ENCODE assay signal across 8 cellular contexts in the genomic region with DNA sequence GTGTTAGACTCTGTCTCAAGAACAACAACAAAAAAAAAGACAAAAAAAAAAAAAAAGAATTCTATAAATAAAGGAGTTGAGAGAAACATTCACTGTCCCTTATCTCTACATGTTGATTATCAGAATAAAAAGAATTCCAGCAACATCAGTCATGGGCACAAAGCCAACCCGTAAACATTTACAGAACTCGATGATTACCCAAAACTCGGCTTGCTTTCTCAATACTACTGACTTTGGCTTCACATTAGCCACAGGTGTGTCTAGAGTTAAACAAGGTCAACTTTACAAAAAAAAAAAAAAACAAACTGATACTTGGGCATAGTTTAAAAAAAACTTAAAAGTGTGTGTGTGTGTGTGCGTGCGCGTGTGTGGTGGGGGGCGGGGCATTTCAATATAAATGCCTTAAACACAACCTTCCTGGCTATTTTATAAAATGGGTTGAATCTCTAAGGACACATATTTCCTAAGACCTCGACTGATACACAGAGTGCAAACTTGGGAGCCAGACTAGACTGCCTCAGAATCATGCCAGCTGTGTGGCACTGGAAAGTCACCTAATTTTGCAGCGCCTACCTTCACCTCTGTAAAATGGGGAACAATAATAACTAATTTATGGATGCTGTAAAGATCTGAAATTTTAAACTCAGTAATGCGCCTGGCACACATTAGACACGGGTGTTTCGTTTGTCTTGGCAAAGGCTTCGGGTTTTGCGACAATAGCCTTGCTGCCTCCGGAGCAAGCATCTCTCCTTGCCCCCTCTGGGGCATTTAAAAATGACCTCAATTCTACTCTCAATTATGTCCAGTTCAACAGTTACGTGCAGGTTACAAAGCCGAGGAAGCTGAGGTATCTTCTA. TPM values are rescaled to one million over a fixed set of nuclear protein-coding genes. Genes with fewer than 3 reads are reported as not detected.
DNase-seq lines count a peak whose midpoint lies in the region; ATAC-seq and TF ChIP-seq lines count a peak whose summit lies in the region.

No MANE protein-coding gene starts in this region.

- H3K4me1 Mint-ChIP-seq in chondrocyte (ENCODE audit: low read depth) (peaks cover 36% of the 10 kb centered on the region), memory B cell (peaks cover 18% of the 10 kb centered on the region)

- WGBS in aorta, 2 donors: 8% methylated on average over 17 of the region's 17 CpGs

- no peaks in the 10 kb centered on the region for H3K27me3 ChIP-seq in aorta (ENCODE audit: control insufficient read depth in 1 of 2, insufficient read depth in 2 of 2, low read length in 1 of 2)

- no peaks in the 10 kb centered on the region for H3K27me3 Mint-ChIP-seq in chondrocyte (ENCODE audit: low read depth)
- H3K27me3 Mint-ChIP-seq in memory B cell: no peaks in the 10 kb centered on the region

- peak overlapping the region; percentile 85 for H3K27ac Mint-ChIP-seq in chondrocyte (ENCODE audit: unreplicated experiment)
- H3K27ac Mint-ChIP-seq in memory B cell: peak overlapping the region; percentile 41

- no peaks in the 10 kb centered on the region for H3K4me1 ChIP-seq in aorta (ENCODE audit: control insufficient read depth in 1 of 2, insufficient read depth in 2 of 2, low read length in 2 of 2)

- peak overlapping the region; percentile 77 for H3K4me3 Mint-ChIP-seq in chondrocyte (ENCODE audit: unreplicated experiment)
- H3K4me3 Mint-ChIP-seq in memory B cell: peak overlapping the region; percentile 88

- DNase-seq in 8988T (peak; percentile 45), GM04503 (ENCODE audit: low read depth) (peak; percentile 3), NCI-H1694 (lab: John Stamatoyannopoulos, UW) (peak; percentile 10), chondrocyte (ENCODE audit: low spot score) (no peak), memory B cell (ENCODE audit: low spot score in 2 of 2) (no peak), aorta (no peak), posterior vena cava (ENCODE audit: low spot score) (no peak)

- H3K9me3 ChIP-seq in aorta (ENCODE audit: control insufficient read depth, low read length): no peaks in the 10 kb centered on the region

- peaks cover 6% of the 10 kb centered on the region for H3K36me3 Mint-ChIP-seq in chondrocyte (ENCODE audit: low read depth)
- peaks cover 9% of the 10 kb centered on the region for H3K36me3 Mint-ChIP-seq in memory B cell

- TF ChIP-seq CTCF in chondrocyte (IDR thresholded peaks at IDR 0.05): no peak

- intact Hi-C loops in aorta (cut with DNase I) (loop anchor here in 1 of 2 donors (10.0 kb wide), 1 partner anchor 104 kb away; a partner anchor contains a TSS), posterior vena cava (cut with DNase I) (loop anchor here in 1 of 2 donors (2.0 kb wide), 1 partner anchor 98 kb away; no protein-coding TSS in a partner anchor)

- no peaks in the 10 kb centered on the region for H3K9me3 Mint-ChIP-seq in chondrocyte (ENCODE audit: low read depth)
- H3K9me3 Mint-ChIP-seq in memory B cell: no peaks in the 10 kb centered on the region

- peak overlapping the region; percentile 82 to 92 for H3K4me3 ChIP-seq in aorta (ENCODE audit: low read length in 2 of 2)

- peak; percentile 8 for ATAC-seq in HG02588 (IDR thresholded peaks at IDR 0.05; ENCODE audit: unreplicated experiment)
- ATAC-seq in memory B cell (ENCODE audit: low read depth): peak; percentile 4
- ATAC-seq in aorta (ENCODE audit: low FRiP score): no peak

- H3K36me3 ChIP-seq in aorta (ENCODE audit: control insufficient read depth in 1 of 2, insufficient read depth in 2 of 2, low read length in 1 of 2): no peaks in the 10 kb centered on the region

- H3K27ac ChIP-seq in aorta (ENCODE audit: low read depth in 1 of 2, low read length in 2 of 2): no peak overlapping the region

RNA-seq across cellular contexts. Expression of a gene that starts 0.9 kb away (rescaled TPM):
- total RNA-seq in chondrocyte: 22.9 to 27.3 TPM (median 23.8 TPM) in 3 replicates
- 10 to 100 TPM; 24.2 to 36.4 TPM for total RNA-seq in aorta
- polyA plus RNA-seq in aorta: 10 to 100 TPM; 23.7 to 31.7 TPM
- 10 to 100 TPM; 20.1 to 23.8 TPM for total RNA-seq in posterior vena cava

Comparison
In these comparisons a context has a peak if more than half of its experiments do, and no peak if none do; other contexts are left out.
1. DNase-seq: peak in 8988T (single experiment), GM04503 (single experiment) and NCI-H1694 (single experiment); none in chondrocyte (single experiment), memory B cell (0 of 2), aorta (0 of 2) and posterior vena cava (single experiment).